ENCODE assay signal across 22 cellular contexts in genomic region chr6:111952326-111952725, GRCh38.
DNase-seq lines count a peak whose midpoint lies in the region; ATAC-seq and TF ChIP-seq lines count a peak whose summit lies in the region.
"Had no signal": no experiment of that assay in that cellular context is flagged by ENCODE, and none has a peak within 500 bp of the region (broad histone marks: within the 10 kb centered on the region; RNA-seq: fewer than 3 reads in every experiment).

No MANE protein-coding gene starts in this region.

- 44 to 49% methylated on average over 5 of the region's 5 CpGs for WGBS in GM23248 (ENCODE audit: low coverage in 1 of 2, low lambda C conversion rate in 2 of 2, missing lambda C conversion rate in 2 of 2), 2 experiments

- H3K4me1 ChIP-seq in GM23248 (ENCODE audit: insufficient read depth) (peaks cover 21% of the 10 kb centered on the region), upper lobe of right lung (no peaks in the 10 kb centered on the region)
- H3K4me1 ChIP-seq: ascending aorta had no signal

- peak overlapping the region; percentile 35 for H3K4me2 ChIP-seq in GM23248 (ENCODE audit: unreplicated experiment)
- H3K4me2 ChIP-seq: PC-9 had no signal

- H4K20me1 ChIP-seq in GM23248 (ENCODE audit: insufficient read depth), result no peaks in the 10 kb centered on the region

- DNase-seq in GM23248 (no peak), NCI-H226 (peak; percentile 24), epithelial cell of prostate (ENCODE audit: low read depth, low spot score) (no peak), omental fat pad (ENCODE audit: low spot score) (no peak), OCI-M1 (lab: John Stamatoyannopoulos, UW) (no peak), upper lobe of right lung (no peak)
- DNase-seq: activated naive CD4-positive, alpha-beta T cell treated with anti-CD3 and anti-CD28 coated beads, Interleukin-2, amount 50 U/mL, for 16 hours; activated T-cell treated with anti-CD3 and anti-CD28 coated beads, Interleukin-2, amount 50 U/mL, for 4 hours; foreskin melanocyte; KG1; left cardiac atrium; NCI-H2107; NCI-H774; nucleus accumbens; right cardiac atrium; tibial artery had no signal

- peak overlapping the region; percentile 56; the same call in 1 of the 2 replicates for H2AFZ ChIP-seq in GM23248
- H2AFZ ChIP-seq: PC-9 had no signal

- in situ Hi-C loops in GM23248 (cut with MboI), result no loop called here

- intact Hi-C loops in upper lobe of right lung (cut with DNase I), result no loop called here

- H3K9me3 ChIP-seq in GM23248 (ENCODE audit: low read depth) (no peaks in the 10 kb centered on the region), upper lobe of right lung (no peaks in the 10 kb centered on the region)
- H3K9me3 ChIP-seq: ascending aorta, tibial artery had no signal

- H3K4me3 ChIP-seq in GM23248 (no peak overlapping the region), upper lobe of right lung (no peak overlapping the region)
- H3K4me3 ChIP-seq: ascending aorta, coronary artery, PC-9, tibial artery had no signal

- TF ChIP-seq CTCF in omental fat pad (IDR thresholded peaks at IDR 0.05), result no peak
- no peak for TF ChIP-seq CTCF in upper lobe of right lung (IDR thresholded peaks at IDR 0.05)

- no peaks in the 10 kb centered on the region for H3K9me2 ChIP-seq in GM23248 (ENCODE audit: insufficient read depth)

- H3K27ac ChIP-seq in GM23248 (no peak overlapping the region), epithelial cell of prostate (peak overlapping the region; percentile 57), upper lobe of right lung (no peak overlapping the region)
- H3K27ac ChIP-seq: ascending aorta, coronary artery, PC-9, tibial artery had no signal

- no peaks in the 10 kb centered on the region for H3K36me3 ChIP-seq in GM23248 (ENCODE audit: low read depth)
- H3K36me3 ChIP-seq in upper lobe of right lung, result no peaks in the 10 kb centered on the region
- H3K36me3 ChIP-seq: ascending aorta, tibial artery had no signal

- H3K9ac ChIP-seq in GM23248, result no peak overlapping the region

- ATAC-seq in omental fat pad (ENCODE audit: low FRiP score), result peak; percentile 73
- ATAC-seq in SK-N-SH treated with all-trans-retinoic acid at 6 μM for 48 hours, result no peak
- no peak for ATAC-seq in upper lobe of right lung
- ATAC-seq in GM21737 (IDR thresholded peaks at IDR 0.05; ENCODE audit: unreplicated experiment), result no peak
- ATAC-seq: activated T-cell treated with anti-CD3 and anti-CD28 coated beads, Interleukin-2, amount 50 U/mL, for 4 hours; stimulated activated memory B cell treated with anti-CD40 and anti-IgM and Interleukin-4, amounts not matched to agents 10 μg/mL and 1 μg/mL and 100 μg/mL, for 72 hours had no signal

- H3K79me2 ChIP-seq in GM23248 (ENCODE audit: insufficient read depth), result no peaks in the 10 kb centered on the region

- H3F3A ChIP-seq in GM23248 (ENCODE audit: insufficient read depth), result peaks cover 8% of the 10 kb centered on the region; the same call in 1 of the 2 replicates

- no peaks in the 10 kb centered on the region for H3K27me3 ChIP-seq in GM23248 (replicated peaks; ENCODE audit: insufficient read depth)
- H3K27me3 ChIP-seq in upper lobe of right lung, result no peaks in the 10 kb centered on the region
- H3K27me3 ChIP-seq: ascending aorta had no signal

TF ChIP-seq in SK-N-SH treated with all-trans-retinoic acid at 6 μM for 48 hours, 23 proteins besides CTCF, POLR2A, EP300 and RAD21:
- TF ChIP-seq PATZ1 (CRISPR knock-in tag; IDR thresholded peaks at IDR 0.05; ENCODE audit: borderline replicate concordance), result no peak
- no peak for TF ChIP-seq BACH2 (CRISPR knock-in tag; IDR thresholded peaks at IDR 0.05; ENCODE audit: borderline replicate concordance)
- TF ChIP-seq CREB5 (CRISPR knock-in tag; IDR thresholded peaks at IDR 0.05; ENCODE audit: low read depth), result no peak
- no peak for TF ChIP-seq ESRRG (CRISPR knock-in tag; IDR thresholded peaks at IDR 0.05)
- no peak for TF ChIP-seq ISL1 (CRISPR knock-in tag; IDR thresholded peaks at IDR 0.05)
- no peak for TF ChIP-seq GLIS3 (CRISPR knock-in tag; IDR thresholded peaks at IDR 0.05)
- TF ChIP-seq TOX (CRISPR knock-in tag; IDR thresholded peaks at IDR 0.05; ENCODE audit: borderline replicate concordance), result no peak
- TF ChIP-seq ZFP30 (CRISPR knock-in tag; IDR thresholded peaks at IDR 0.05), result no peak
- TF ChIP-seq ZC3H10 (CRISPR knock-in tag; IDR thresholded peaks at IDR 0.05), result no peak
- TF ChIP-seq ZNF70 (CRISPR knock-in tag; IDR thresholded peaks at IDR 0.05), result no peak
- no peak for TF ChIP-seq CSRNP3 (CRISPR knock-in tag; IDR thresholded peaks at IDR 0.05)
- no peak for TF ChIP-seq ARNTL (CRISPR knock-in tag; IDR thresholded peaks at IDR 0.05; ENCODE audit: borderline replicate concordance, low read depth)
- TF ChIP-seq POU6F1 (CRISPR knock-in tag; IDR thresholded peaks at IDR 0.05; ENCODE audit: borderline replicate concordance, low read depth), result no peak
- TF ChIP-seq TSHZ2 (CRISPR knock-in tag; IDR thresholded peaks at IDR 0.05), result no peak
